8 cellular contexts compared by ENCODE assay signal in genomic region chr2:235813398-235813797, GRCh38.
"Had no signal": no experiment of that assay in that cellular context is flagged by ENCODE, and none has a peak within 500 bp of the region (broad histone marks: within the 10 kb centered on the region; RNA-seq: fewer than 3 reads in every experiment).

No MANE protein-coding gene starts in this region.

- FAIRE-seq: H1, H54, HTR-8/SVneo had no signal

- H2AFZ ChIP-seq: GM23338 had no signal

- ATAC-seq: GM23338 had no signal

- H3K4me2 ChIP-seq: GM23338 had no signal

- H3K4me3 ChIP-seq: GM23338 had no signal

- DNase-seq: H9, HCEC 1CT, IMR-90, KBM-7 had no signal
